In the genomic region with DNA sequence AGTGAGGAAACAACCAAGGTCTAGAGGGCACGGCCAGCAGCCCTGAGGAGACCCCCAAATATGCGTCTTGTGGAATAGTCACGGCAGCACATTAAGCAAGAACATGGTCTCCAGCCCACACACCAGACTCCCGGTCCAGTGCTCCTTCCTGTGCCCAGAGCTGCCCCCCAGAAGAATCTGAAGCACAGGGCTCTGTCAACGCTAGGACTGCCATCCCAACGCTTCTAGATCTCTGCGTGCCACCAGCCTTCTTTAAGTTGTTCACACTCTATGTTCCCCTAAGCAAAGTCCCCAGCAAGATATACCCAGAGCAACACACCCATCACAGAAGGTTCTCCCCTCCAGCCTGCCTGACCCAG, we compare ENCODE assay signal across 23 cellular contexts. TPM values are rescaled to one million over a fixed set of nuclear protein-coding genes. Genes with fewer than 3 reads are reported as not detected.
DNase-seq lines count a peak whose midpoint lies in the region; ATAC-seq and TF ChIP-seq lines count a peak whose summit lies in the region.
"Had no signal": no experiment of that assay in that cellular context is flagged by ENCODE, and none has a peak within 500 bp of the region (broad histone marks: within the 10 kb centered on the region; RNA-seq: fewer than 3 reads in every experiment).

No MANE protein-coding gene starts in this region.

- H3K36me3 Mint-ChIP-seq in brain (no peaks in the 10 kb centered on the region), neural crest cell (ENCODE audit: low read depth) (no peaks in the 10 kb centered on the region)
- H3K36me3 Mint-ChIP-seq in activated CD4-positive, alpha-beta T cell treated with anti-CD3 and anti-CD28 coated beads, Interleukin-2, amount 10 ng/mL, durations not matched to agents 24 days and 14 days (ENCODE audit: low read depth): no peaks in the 10 kb centered on the region
- H3K36me3 Mint-ChIP-seq in natural killer cell treated with Interleukin-12 subunit alpha and Interleukin-12 subunit beta and Interleukin-15 and Interleukin-18, amount 100 ng/mL, for 72 hours: no peaks in the 10 kb centered on the region
- H3K36me3 Mint-ChIP-seq: activated CD4-positive, alpha-beta memory T cell treated with anti-CD3 and anti-CD28 coated beads for 36 hours; activated naive CD4-positive, alpha-beta T cell treated with anti-CD3 and anti-CD28 coated beads, Interleukin-2, amount 10 ng/mL, durations not matched to agents 7 days and 5 days; type B pancreatic cell had no signal

- WGBS in SK-N-SH (ENCODE audit: low lambda C conversion rate): 96% methylated on average over 4 of the region's 7 CpGs

- H3K9me2 ChIP-seq in SK-N-SH: no peaks in the 10 kb centered on the region

- ATAC-seq in DND-41 (ENCODE audit: insufficient read depth, low read depth): no peak
- no peak for ATAC-seq in HG02884 (IDR thresholded peaks at IDR 0.05; ENCODE audit: unreplicated experiment)
- ATAC-seq in natural killer cell treated with Interleukin-12 subunit alpha and Interleukin-12 subunit beta and Interleukin-15 and Interleukin-18, amount 100 ng/mL, for 72 hours: no peak
- ATAC-seq: effector memory CD8-positive, alpha-beta T cell; left cardiac atrium; Right ventricle myocardium inferior; WTC11 had no signal

- POLR2A ChIA-PET in SK-N-SH (lab: Yijun Ruan, JAX): interaction anchor here (0.6 kb wide), 1 partner anchor 185 kb away, joined by 3 read pairs; no protein-coding TSS in a partner anchor

- H4K20me1 ChIP-seq in DND-41 (ENCODE audit: insufficient read depth, low read length) (peaks cover 4% of the 10 kb centered on the region; the same call in 1 of the 2 replicates), SK-N-SH (ENCODE audit: insufficient read depth) (0 out of 2 replicates have a peak, but pooled peaks cover 3% of the 10 kb centered on the region)

- TF ChIP-seq CTCF in DND-41 (IDR thresholded peaks at IDR 0.05; ENCODE audit: borderline replicate concordance, extremely low read depth, low read length, poor library complexity, severe bottlenecking): no peak
- TF ChIP-seq CTCF in brain (conservative IDR thresholded peaks at IDR 0.05): no peak
- TF ChIP-seq CTCF in neural crest cell (conservative IDR thresholded peaks at IDR 0.05): no peak
- no peak for TF ChIP-seq CTCF in SK-N-SH (IDR thresholded peaks at IDR 0.05)

- TF ChIP-seq RAD21 in SK-N-SH (IDR thresholded peaks at IDR 0.05; ENCODE audit: low read length): no peak

- H3K4me2 ChIP-seq in DND-41 (ENCODE audit: insufficient read depth, low read length) (no peak overlapping the region), SK-N-SH (no peak overlapping the region)

- H3K9ac ChIP-seq in DND-41 (ENCODE audit: low read depth, low read length): no peak overlapping the region
- H3K9ac ChIP-seq in NT2/D1 (ENCODE audit: insufficient read length, low read depth): peak overlapping the region; percentile 42
- H3K9ac ChIP-seq in SK-N-SH: no peak overlapping the region

- peaks cover 0 to 5% (median 0%) of the 10 kb centered on the region in 5 experiments for H3K9me3 Mint-ChIP-seq in brain
- H3K9me3 Mint-ChIP-seq in neural crest cell: no peaks in the 10 kb centered on the region
- H3K9me3 Mint-ChIP-seq in activated CD4-positive, alpha-beta T cell treated with anti-CD3 and anti-CD28 coated beads, Interleukin-2, amount 10 ng/mL, durations not matched to agents 24 days and 14 days: no peaks in the 10 kb centered on the region
- no peaks in the 10 kb centered on the region for H3K9me3 Mint-ChIP-seq in natural killer cell treated with Interleukin-12 subunit alpha and Interleukin-12 subunit beta and Interleukin-15 and Interleukin-18, amount 100 ng/mL, for 72 hours
- H3K9me3 Mint-ChIP-seq: effector memory CD8-positive, alpha-beta T cell; stimulated activated naive CD8-positive, alpha-beta T cell treated with anti-CD3 and anti-CD28 coated beads, Interleukin-15, Interleukin-2, amounts not matched to agents 100 ng/mL and 50 ng/mL, for 24 hours; type B pancreatic cell had no signal

- peaks cover 24% of the 10 kb centered on the region for H3K79me2 ChIP-seq in DND-41 (ENCODE audit: insufficient read depth, low read length)
- peaks cover 19% of the 10 kb centered on the region for H3K79me2 ChIP-seq in SK-N-SH (ENCODE audit: insufficient read depth)

- H3K27ac Mint-ChIP-seq in brain (peak overlapping the region in 3 of 5 experiments; percentile 68 to 78 (median 78)), neural crest cell (ENCODE audit: unreplicated experiment) (peak overlapping the region; percentile 75)
- no peak overlapping the region for H3K27ac Mint-ChIP-seq in activated CD4-positive, alpha-beta T cell treated with anti-CD3 and anti-CD28 coated beads, Interleukin-2, amount 10 ng/mL, durations not matched to agents 24 days and 14 days
- H3K27ac Mint-ChIP-seq in natural killer cell treated with Interleukin-12 subunit alpha and Interleukin-12 subunit beta and Interleukin-15 and Interleukin-18, amount 100 ng/mL, for 72 hours: no peak overlapping the region
- H3K27ac Mint-ChIP-seq: activated CD4-positive, alpha-beta memory T cell treated with anti-CD3 and anti-CD28 coated beads for 36 hours; effector memory CD8-positive, alpha-beta T cell; stimulated activated naive CD8-positive, alpha-beta T cell treated with anti-CD3 and anti-CD28 coated beads, Interleukin-15, Interleukin-2, amounts not matched to agents 100 ng/mL and 50 ng/mL, for 24 hours; type B pancreatic cell; WTC11 had no signal

- H3K27me3 ChIP-seq in DND-41 (ENCODE audit: insufficient read depth, low read length, poor library complexity) (no peaks in the 10 kb centered on the region), NT2/D1 (ENCODE audit: insufficient read depth, insufficient read length) (peaks cover 35% of the 10 kb centered on the region), SK-N-SH (ENCODE audit: insufficient read depth) (no peaks in the 10 kb centered on the region)

- H3K4me1 ChIP-seq in DND-41 (ENCODE audit: insufficient read depth, low read length) (peaks cover 50% of the 10 kb centered on the region), NT2/D1 (ENCODE audit: insufficient read depth, insufficient read length) (peaks cover 12% of the 10 kb centered on the region), SK-N-SH (ENCODE audit: control insufficient read depth in 1 of 2, insufficient read depth in 2 of 2, low read depth in 1 of 2, low read length in 1 of 2) (peaks cover 0 to 13% of the 10 kb centered on the region in 2 experiments; a peak in 2 of 4 replicates)

- CTCF ChIA-PET in SK-N-SH (lab: Yijun Ruan, JAX): interaction anchor here (15.4 kb wide), 1 partner anchor 105 kb away, joined by 228 read pairs; a partner anchor contains a TSS

- peaks cover 50% of the 10 kb centered on the region for H3K4me1 Mint-ChIP-seq in brain
- H3K4me1 Mint-ChIP-seq in neural crest cell: peaks cover 53% of the 10 kb centered on the region
- peaks cover 42% of the 10 kb centered on the region for H3K4me1 Mint-ChIP-seq in activated CD4-positive, alpha-beta T cell treated with anti-CD3 and anti-CD28 coated beads, Interleukin-2, amount 10 ng/mL, durations not matched to agents 24 days and 14 days
- peaks cover 8 to 14% of the 10 kb centered on the region in 2 donors for H3K4me1 Mint-ChIP-seq in natural killer cell treated with Interleukin-12 subunit alpha and Interleukin-12 subunit beta and Interleukin-15 and Interleukin-18, amount 100 ng/mL, for 72 hours (ENCODE audit: low read depth in 2 of 2)

- TF ChIP-seq EP300 in SK-N-SH (IDR thresholded peaks at IDR 0.05; ENCODE audit: borderline replicate concordance in 1 of 2, low read depth in 1 of 2, low read length in 1 of 2): no peak

- H3K27me3 Mint-ChIP-seq in brain (peaks cover 7% of the 10 kb centered on the region), neural crest cell (ENCODE audit: low read depth) (peaks cover 24% of the 10 kb centered on the region)
- H3K27me3 Mint-ChIP-seq in activated CD4-positive, alpha-beta T cell treated with anti-CD3 and anti-CD28 coated beads, Interleukin-2, amount 10 ng/mL, durations not matched to agents 24 days and 14 days: no peaks in the 10 kb centered on the region
- H3K27me3 Mint-ChIP-seq in natural killer cell treated with Interleukin-12 subunit alpha and Interleukin-12 subunit beta and Interleukin-15 and Interleukin-18, amount 100 ng/mL, for 72 hours: peaks cover 7 to 9% of the 10 kb centered on the region in 2 donors
- H3K27me3 Mint-ChIP-seq: activated CD4-positive, alpha-beta memory T cell treated with anti-CD3 and anti-CD28 coated beads for 36 hours; stimulated activated naive CD8-positive, alpha-beta T cell treated with anti-CD3 and anti-CD28 coated beads, Interleukin-15, Interleukin-2, amounts not matched to agents 100 ng/mL and 50 ng/mL, for 24 hours had no signal

- H3K4me3 ChIP-seq in DND-41 (ENCODE audit: low read depth in 1 of 2, low read length in 2 of 2) (no peak overlapping the region), NT2/D1 (ENCODE audit: insufficient read length, low read depth) (no peak overlapping the region), SK-N-SH (ENCODE audit: low read depth in 2 of 2, low read length in 1 of 2) (no peak overlapping the region)
- H3K4me3 ChIP-seq: esophagus squamous epithelium had no signal

- H3K36me3 ChIP-seq in DND-41 (ENCODE audit: insufficient read depth, low read length) (no peaks in the 10 kb centered on the region), NT2/D1 (ENCODE audit: insufficient read depth, insufficient read length, low read length) (no peaks in the 10 kb centered on the region), SK-N-SH (replicated peaks in 1 of 2; ENCODE audit: control insufficient read depth in 1 of 2, insufficient read depth in 2 of 2, low read length in 1 of 2) (no peaks in the 10 kb centered on the region)
- H3K36me3 ChIP-seq: esophagus squamous epithelium, neutrophil had no signal

- H3K4me3 Mint-ChIP-seq in brain: peak overlapping the region in 2 of 5 experiments; percentile 39 to 54
- peak overlapping the region; percentile 58 for H3K4me3 Mint-ChIP-seq in neural crest cell
- no peak overlapping the region for H3K4me3 Mint-ChIP-seq in activated CD4-positive, alpha-beta T cell treated with anti-CD3 and anti-CD28 coated beads, Interleukin-2, amount 10 ng/mL, durations not matched to agents 24 days and 14 days
- H3K4me3 Mint-ChIP-seq in natural killer cell treated with Interleukin-12 subunit alpha and Interleukin-12 subunit beta and Interleukin-15 and Interleukin-18, amount 100 ng/mL, for 72 hours: no peak overlapping the region
- H3K4me3 Mint-ChIP-seq: activated CD4-positive, alpha-beta memory T cell treated with anti-CD3 and anti-CD28 coated beads for 36 hours; activated naive CD4-positive, alpha-beta T cell treated with anti-CD3 and anti-CD28 coated beads, Interleukin-2, amount 10 ng/mL, durations not matched to agents 7 days and 5 days; effector memory CD8-positive, alpha-beta T cell; stimulated activated naive CD8-positive, alpha-beta T cell treated with anti-CD3 and anti-CD28 coated beads, Interleukin-15, Interleukin-2, amounts not matched to agents 100 ng/mL and 50 ng/mL, for 24 hours; type B pancreatic cell; WTC11 had no signal

- no peaks in the 10 kb centered on the region for H3F3A ChIP-seq in SK-N-SH (replicated peaks; ENCODE audit: insufficient read depth)

- H3K27ac ChIP-seq in DND-41 (ENCODE audit: low read length): peak overlapping the region; percentile 17
- no peak overlapping the region for H3K27ac ChIP-seq in SK-N-SH (ENCODE audit: low read depth in 2 of 2, low read length in 1 of 2)
- H3K27ac ChIP-seq: esophagus squamous epithelium, neutrophil had no signal

- intact Hi-C loops in activated CD4-positive, alpha-beta T cell treated with anti-CD3 and anti-CD28 coated beads, Interleukin-2, amount 10 ng/mL, durations not matched to agents 24 days and 14 days (cut with micrococcal nuclease): loop anchor here (10.0 kb wide), 1 partner anchor 288 kb away; no protein-coding TSS in a partner anchor

- DNase-seq in DND-41: no peak
- no peak for DNase-seq in NT2/D1 (ENCODE audit: low read depth, low spot score)
- no peak for DNase-seq in neural crest cell (ENCODE audit: low read depth, low spot score)
- no peak for DNase-seq in SK-N-SH
- no peak for DNase-seq in activated CD4-positive, alpha-beta T cell treated with anti-CD3 and anti-CD28 coated beads, Interleukin-2, amount 10 ng/mL, durations not matched to agents 24 days and 14 days
- DNase-seq in natural killer cell treated with Interleukin-12 subunit alpha and Interleukin-12 subunit beta and Interleukin-15 and Interleukin-18, amount 100 ng/mL, for 72 hours (ENCODE audit: low spot score): no peak
- DNase-seq: activated CD4-positive, alpha-beta memory T cell treated with anti-CD3 and anti-CD28 coated beads for 36 hours; activated naive CD4-positive, alpha-beta T cell treated with anti-CD3 and anti-CD28 coated beads, Interleukin-2, amount 10 ng/mL, durations not matched to agents 7 days and 5 days; DMS79; effector memory CD8-positive, alpha-beta T cell; esophagus squamous epithelium; left cardiac atrium; MM.1S; NCI-H1436 treated with DMSO at 0.1 percent for 48 hours; NCI-H524 treated with DMSO at 0.1 percent for 48 hours; stimulated activated CD4-positive, alpha-beta T cell treated with anti-CD3 and anti-CD28 coated beads, Interleukin-4, amount 100 ng/mL, for 1 hour had no signal

- peaks cover 2% of the 10 kb centered on the region for H3K9me3 ChIP-seq in DND-41 (ENCODE audit: insufficient read depth, low read length, severe bottlenecking)
- no peaks in the 10 kb centered on the region for H3K9me3 ChIP-seq in NT2/D1 (ENCODE audit: insufficient read depth, low read length)
- no peaks in the 10 kb centered on the region for H3K9me3 ChIP-seq in SK-N-SH
- H3K9me3 ChIP-seq: esophagus squamous epithelium, neutrophil had no signal

- H2AFZ ChIP-seq in DND-41 (ENCODE audit: low read depth, low read length) (no peak overlapping the region), SK-N-SH (ENCODE audit: low read depth) (no peak overlapping the region)

RNA-seq across cellular contexts. Expression of a gene that starts 3.5 kb away (rescaled TPM):
- polyA plus RNA-seq in brain (ENCODE audit: insufficient read depth, low read depth, low replicate concordance) (25.3 TPM), SK-N-SH (2012; rRNA removed) (14.0 and 16.1 TPM in 2 replicates)
- 10.8 and 11.6 TPM in 2 replicates for total RNA-seq in neural crest cell
- 8.0 and 8.2 TPM in 2 replicates for polyA plus RNA-seq in SK-N-SH (2012; cell fraction: cytosol; rRNA removed)
- polyA plus RNA-seq in SK-N-SH (2012; cell fraction: nucleus; rRNA removed): 28.8 and 40.7 TPM in 2 replicates
- total RNA-seq in activated CD4-positive, alpha-beta T cell treated with anti-CD3 and anti-CD28 coated beads, Interleukin-2, amount 10 ng/mL, durations not matched to agents 24 days and 14 days: 25.1 and 26.7 TPM in 2 replicates
- total RNA-seq in natural killer cell treated with Interleukin-12 subunit alpha and Interleukin-12 subunit beta and Interleukin-15 and Interleukin-18, amount 100 ng/mL, for 72 hours: 1 to 10 TPM in 1 of 2 donors, under 1 TPM in 1; 0.40 to 1.3 TPM

RNA-seq across cellular contexts. Expression of a gene that starts 6.1 kb away (rescaled TPM):
- polyA plus RNA-seq in brain (ENCODE audit: insufficient read depth, low read depth, low replicate concordance) (8.0 TPM), SK-N-SH (2012; rRNA removed) (28.6 and 37.2 TPM in 2 replicates)
- 27.4 and 29.2 TPM in 2 replicates for total RNA-seq in neural crest cell
- polyA plus RNA-seq in SK-N-SH (2012; cell fraction: cytosol; rRNA removed): 9.9 and 17.0 TPM in 2 replicates
- polyA plus RNA-seq in SK-N-SH (2012; cell fraction: nucleus; rRNA removed): 123 and 141 TPM in 2 replicates
- 10.4 and 15.2 TPM in 2 replicates for total RNA-seq in activated CD4-positive, alpha-beta T cell treated with anti-CD3 and anti-CD28 coated beads, Interleukin-2, amount 10 ng/mL, durations not matched to agents 24 days and 14 days
- total RNA-seq in natural killer cell treated with Interleukin-12 subunit alpha and Interleukin-12 subunit beta and Interleukin-15 and Interleukin-18, amount 100 ng/mL, for 72 hours: 1 to 10 TPM; 5.2 to 7.4 TPM

RNA-seq across cellular contexts. Expression of a gene that starts 32.3 kb away (rescaled TPM):
- polyA plus RNA-seq in brain (ENCODE audit: insufficient read depth, low read depth, low replicate concordance) (10.5 TPM), SK-N-SH (2012; rRNA removed) (11.9 and 18.9 TPM in 2 replicates)
- 37.4 and 38.9 TPM in 2 replicates for total RNA-seq in neural crest cell
- polyA plus RNA-seq in SK-N-SH (2012; cell fraction: cytosol; rRNA removed): 9.1 and 10.5 TPM in 2 replicates
- polyA plus RNA-seq in SK-N-SH (2012; cell fraction: nucleus; rRNA removed): 10.3 and 12.2 TPM in 2 replicates
- 79.3 and 80.5 TPM in 2 replicates for total RNA-seq in activated CD4-positive, alpha-beta T cell treated with anti-CD3 and anti-CD28 coated beads, Interleukin-2, amount 10 ng/mL, durations not matched to agents 24 days and 14 days
- total RNA-seq in natural killer cell treated with Interleukin-12 subunit alpha and Interleukin-12 subunit beta and Interleukin-15 and Interleukin-18, amount 100 ng/mL, for 72 hours: 10 to 100 TPM; 58.7 to 67.4 TPM

RNA-seq across cellular contexts. Expression of a gene that starts 36.5 kb away (rescaled TPM):
- polyA plus RNA-seq in brain (ENCODE audit: insufficient read depth, low read depth, low replicate concordance) (5.1 TPM), SK-N-SH (2012; rRNA removed) (5.8 and 7.9 TPM in 2 replicates)
- total RNA-seq in neural crest cell: 8.3 and 9.3 TPM in 2 replicates
- 3.3 and 5.5 TPM in 2 replicates for polyA plus RNA-seq in SK-N-SH (2012; cell fraction: cytosol; rRNA removed)
- polyA plus RNA-seq in SK-N-SH (2012; cell fraction: nucleus; rRNA removed): 8.3 and 9.8 TPM in 2 replicates
- total RNA-seq in activated CD4-positive, alpha-beta T cell treated with anti-CD3 and anti-CD28 coated beads, Interleukin-2, amount 10 ng/mL, durations not matched to agents 24 days and 14 days: 2.9 and 3.2 TPM in 2 replicates
- total RNA-seq in natural killer cell treated with Interleukin-12 subunit alpha and Interleukin-12 subunit beta and Interleukin-15 and Interleukin-18, amount 100 ng/mL, for 72 hours: 1 to 10 TPM; 3.3 to 6.8 TPM

RNA-seq across cellular contexts. Expression of a gene that starts 36.6 kb away (rescaled TPM):
- polyA plus RNA-seq in brain (ENCODE audit: insufficient read depth, low read depth, low replicate concordance) (205 TPM), SK-N-SH (2012; rRNA removed) (37.5 and 75.2 TPM in 2 replicates)
- 252 and 265 TPM in 2 replicates for total RNA-seq in neural crest cell
- 57.9 and 75.1 TPM in 2 replicates for polyA plus RNA-seq in SK-N-SH (2012; cell fraction: cytosol; rRNA removed)
- polyA plus RNA-seq in SK-N-SH (2012; cell fraction: nucleus; rRNA removed): 121 and 150 TPM in 2 replicates
- total RNA-seq in activated CD4-positive, alpha-beta T cell treated with anti-CD3 and anti-CD28 coated beads, Interleukin-2, amount 10 ng/mL, durations not matched to agents 24 days and 14 days: 314 and 319 TPM in 2 replicates
- 100 to 1,000 TPM; 225 to 301 TPM for total RNA-seq in natural killer cell treated with Interleukin-12 subunit alpha and Interleukin-12 subunit beta and Interleukin-15 and Interleukin-18, amount 100 ng/mL, for 72 hours

Comparison
In these comparisons a context has a peak if more than half of its experiments do, and no peak if none do; other contexts are left out.
1. H3K27ac Mint-ChIP-seq: peak in brain (3 of 5) and neural crest cell (single experiment); none in activated CD4-positive, alpha-beta T cell treated with anti-CD3 and anti-CD28 coated beads, Interleukin-2, amount 10 ng/mL, durations not matched to agents 24 days and 14 days (single experiment) and natural killer cell treated with Interleukin-12 subunit alpha and Interleukin-12 subunit beta and Interleukin-15 and Interleukin-18, amount 100 ng/mL, for 72 hours (0 of 2).